15 cellular contexts compared by ENCODE assay signal in the genomic region with DNA sequence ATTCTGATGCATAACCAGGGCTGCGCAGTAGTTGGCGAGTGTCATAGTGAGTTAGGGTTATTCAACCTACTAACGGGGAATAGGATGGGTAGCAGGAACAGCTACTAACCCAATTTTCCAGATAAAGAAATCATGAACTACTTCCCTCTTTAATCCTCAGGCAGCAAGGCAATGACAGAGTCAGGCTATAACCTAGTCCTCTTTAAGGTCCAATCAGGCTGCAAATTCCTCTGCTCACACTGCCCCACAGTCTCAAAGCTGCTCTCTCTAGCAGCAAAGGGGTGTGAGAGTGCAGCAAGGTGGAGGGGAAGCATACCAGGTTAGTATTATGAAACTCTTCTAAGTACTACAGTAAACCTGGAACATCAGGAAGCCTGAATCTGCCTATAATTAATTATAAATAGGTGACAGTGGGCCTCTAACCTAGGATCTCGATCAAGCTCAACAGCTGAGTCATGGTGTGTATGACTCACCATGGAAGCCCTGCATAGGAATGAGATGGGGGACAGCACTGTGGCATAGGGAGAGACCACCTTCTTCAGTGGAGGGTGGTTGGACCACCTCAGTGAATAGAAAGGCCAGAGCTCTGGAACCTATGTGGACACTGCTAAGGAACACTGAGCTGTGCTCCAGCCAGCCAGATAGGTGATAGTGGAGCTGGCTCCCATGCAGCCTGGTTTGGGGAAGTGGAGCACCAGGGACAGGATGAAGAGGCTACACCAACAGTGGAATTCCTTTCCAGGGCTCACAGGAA. TPM values are rescaled to one million over a fixed set of nuclear protein-coding genes. Genes with fewer than 3 reads are reported as not detected.
DNase-seq lines count a peak whose midpoint lies in the region; ATAC-seq, FAIRE-seq and TF ChIP-seq lines count a peak whose summit lies in the region.
"Had no signal": no experiment of that assay in that cellular context is flagged by ENCODE, and none has a peak within 500 bp of the region (broad histone marks: within the 10 kb centered on the region; RNA-seq: fewer than 3 reads in every experiment).

No MANE protein-coding gene starts in this region.

- peak overlapping the region; percentile 52; the same call in 1 of the 2 replicates for H3K27ac ChIP-seq in SK-N-MC
- H3K27ac ChIP-seq: cardiac muscle cell, tibial nerve had no signal

- POLR2A ChIA-PET in GM10248 (lab: Yijun Ruan, JAX) = no interaction called here

- H3K9ac ChIP-seq in SK-N-MC (ENCODE audit: insufficient read length) = no peak overlapping the region

- FAIRE-seq in urothelium cell line (lab: Jason Lieb, UNC) = no peak

- H3K27me3 Mint-ChIP-seq in endothelial cell (ENCODE audit: unreplicated experiment) = no peaks in the 10 kb centered on the region
- H3K27me3 Mint-ChIP-seq: CD4-positive, alpha-beta T cell; naive thymus-derived CD8-positive, alpha-beta T cell had no signal

- no peak for TF ChIP-seq CTCF in endothelial cell (IDR thresholded peaks at IDR 0.05; ENCODE audit: unreplicated experiment)
- TF ChIP-seq CTCF in GM10248 (IDR thresholded peaks at IDR 0.05; ENCODE audit: control extremely low read depth, extremely low read depth, low read depth, missing control alignments) = no peak

- no peaks in the 10 kb centered on the region for H3K36me3 ChIP-seq in SK-N-MC (ENCODE audit: insufficient read depth, low read length)

- CTCF ChIA-PET in GM10248 (lab: Yijun Ruan, JAX) = interaction anchor here (1.0 to 3.3 kb wide), 5 partner anchors 7 to 173 kb away, joined by 3 to 14 read pairs (median 4); no protein-coding TSS in a partner anchor

- H3K36me3 Mint-ChIP-seq in endothelial cell (ENCODE audit: low read depth, unreplicated experiment) = no peaks in the 10 kb centered on the region

- peak; percentile 13 for DNase-seq in stimulated activated CD4-positive, alpha-beta T cell treated with anti-CD3 and anti-CD28 coated beads, Interleukin-4, amount 100 ng/mL, for 24 hours
- DNase-seq in stimulated activated CD4-positive, alpha-beta T cell treated with anti-CD3 and anti-CD28 coated beads, Interleukin-4, amount 100 ng/mL, for 1 hour = no peak
- no peak for DNase-seq in SK-N-MC (ENCODE audit: low read depth, low spot score)
- DNase-seq in endothelial cell (ENCODE audit: low spot score) = no peak
- DNase-seq in urothelium cell line (ENCODE audit: low spot score) = peak; percentile 53
- no peak for DNase-seq in GM10248 (ENCODE audit: extremely low spot score)
- DNase-seq: CD4-positive, alpha-beta T cell; H7; naive thymus-derived CD8-positive, alpha-beta T cell; NCI-H146; stimulated activated CD4-positive, alpha-beta T cell treated with anti-CD3 and anti-CD28 coated beads, Interleukin-2, amount 100 ng/mL, for 24 hours had no signal

- H3K4me3 Mint-ChIP-seq in endothelial cell (ENCODE audit: unreplicated experiment) = no peak overlapping the region
- H3K4me3 Mint-ChIP-seq: CD4-positive, alpha-beta T cell; naive thymus-derived CD8-positive, alpha-beta T cell had no signal

- H3K9me3 ChIP-seq in SK-N-MC (ENCODE audit: low read depth, low read length) = no peaks in the 10 kb centered on the region
- H3K9me3 ChIP-seq: tibial nerve had no signal

- no peak overlapping the region for H3K4me3 ChIP-seq in SK-N-MC
- H3K4me3 ChIP-seq: cardiac muscle cell, tibial nerve had no signal

- no peaks in the 10 kb centered on the region for H3K9me3 Mint-ChIP-seq in endothelial cell (ENCODE audit: unreplicated experiment)
- H3K9me3 Mint-ChIP-seq: CD4-positive, alpha-beta T cell; naive thymus-derived CD8-positive, alpha-beta T cell had no signal

- H3K27ac Mint-ChIP-seq in endothelial cell (ENCODE audit: unreplicated experiment) = peak overlapping the region; percentile 7
- H3K27ac Mint-ChIP-seq: CD4-positive, alpha-beta T cell had no signal

- ATAC-seq in GM19324 (IDR thresholded peaks at IDR 0.05; ENCODE audit: low FRiP score, unreplicated experiment) (no peak), GM21447 (IDR thresholded peaks at IDR 0.05; ENCODE audit: unreplicated experiment) (no peak)
- ATAC-seq: naive thymus-derived CD8-positive, alpha-beta T cell had no signal

- peaks cover 7% of the 10 kb centered on the region for H3K4me1 Mint-ChIP-seq in endothelial cell (ENCODE audit: unreplicated experiment)

RNA-seq across cellular contexts. Expression of gene PEX6, which starts 7.9 kb away (rescaled TPM):
- 26.1 TPM for total RNA-seq in endothelial cell (ENCODE audit: unreplicated experiment)

RNA-seq across cellular contexts. Expression of gene GNMT, which starts 10.5 kb away (rescaled TPM):
- total RNA-seq in endothelial cell (ENCODE audit: unreplicated experiment) = 0.59 TPM

RNA-seq across cellular contexts. Expression of gene PPP2R5D, which starts 13.3 kb away (rescaled TPM):
- 58.0 TPM for total RNA-seq in endothelial cell (ENCODE audit: unreplicated experiment)

RNA-seq across cellular contexts. Expression of gene CNPY3, which starts 41.8 kb away (rescaled TPM):
- 106 TPM for total RNA-seq in endothelial cell (ENCODE audit: unreplicated experiment)

RNA-seq across cellular contexts. Expression of gene MEA1, which starts 42.7 kb away (rescaled TPM):
- total RNA-seq in endothelial cell (ENCODE audit: unreplicated experiment) = 61.0 TPM

Comparison
In these comparisons a context has a peak if more than half of its experiments do, and no peak if none do; other contexts are left out.
1. DNase-seq: peak in stimulated activated CD4-positive, alpha-beta T cell treated with anti-CD3 and anti-CD28 coated beads, Interleukin-4, amount 100 ng/mL, for 24 hours (single experiment) and urothelium cell line (single experiment); none in stimulated activated CD4-positive, alpha-beta T cell treated with anti-CD3 and anti-CD28 coated beads, Interleukin-4, amount 100 ng/mL, for 1 hour (single experiment), SK-N-MC (single experiment), endothelial cell (single experiment) and GM10248 (single experiment).